ENCODE assay signal across 8 cellular contexts in the genomic region with DNA sequence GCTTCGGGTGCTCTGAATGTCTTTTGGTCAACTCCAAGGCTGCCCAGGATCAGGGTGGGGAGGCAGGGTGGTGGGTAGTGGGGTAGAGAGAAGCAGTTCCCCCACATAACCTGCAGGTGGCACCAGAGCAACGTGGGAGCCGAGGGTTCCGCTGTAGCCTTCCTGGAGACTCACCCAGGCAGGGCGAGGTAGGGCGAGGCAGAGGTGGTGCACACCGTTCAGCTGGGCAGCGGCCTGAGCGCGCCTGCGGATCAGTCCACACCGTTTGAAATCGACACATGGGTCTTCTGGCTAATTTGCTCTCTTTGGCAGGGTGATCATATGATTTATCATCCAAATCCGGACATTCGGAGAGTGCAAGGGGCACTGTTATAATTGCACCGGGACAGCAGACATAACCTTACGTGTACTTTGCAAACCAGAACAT.
DNase-seq lines count a peak whose midpoint lies in the region; ATAC-seq lines count a peak whose summit lies in the region.

No MANE protein-coding gene starts in this region.

- ATAC-seq in HG02884 (IDR thresholded peaks at IDR 0.05; ENCODE audit: unreplicated experiment): peak; percentile 75
- ATAC-seq in central memory CD8-positive, alpha-beta T cell (replicated peaks; ENCODE audit: extremely low read depth, poor library complexity, severe bottlenecking): peak; percentile 98

- H3K4me1 Mint-ChIP-seq in central memory CD8-positive, alpha-beta T cell: peaks cover 11% of the 10 kb centered on the region

- DNase-seq in NCI-H1436 (lab: John Stamatoyannopoulos, UW) (peak; percentile 57), NCI-H1436 treated with DMSO at 0.1 percent for 48 hours (lab: John Stamatoyannopoulos, UW) (no peak), NCI-H2196 treated with DMSO at 0.1 percent for 48 hours (lab: John Stamatoyannopoulos, UW; ENCODE audit: unreplicated experiment) (peak; percentile 34), left kidney (ENCODE audit: low read depth, low spot score) (peak; percentile 88)
- peak; percentile 77 for DNase-seq in activated CD4-positive, CD25-positive, alpha-beta regulatory T cell treated with anti-CD3 and anti-CD28 coated beads, Interleukin-2, amount 50 U/mL, for 72 hours
- peak; percentile 51 to 69 for DNase-seq in central memory CD8-positive, alpha-beta T cell (ENCODE audit: low spot score in 2 of 2)
- DNase-seq in stimulated activated CD4-positive, alpha-beta T cell treated with anti-CD3 and anti-CD28 coated beads, Interleukin-2, amount 100 ng/mL, for 24 hours: peak; percentile 75 to 80

- no peak overlapping the region for H3K4me3 Mint-ChIP-seq in central memory CD8-positive, alpha-beta T cell

- no peak overlapping the region for H3K27ac Mint-ChIP-seq in central memory CD8-positive, alpha-beta T cell (ENCODE audit: low read depth)

- no peaks in the 10 kb centered on the region for H3K27me3 Mint-ChIP-seq in central memory CD8-positive, alpha-beta T cell

- no peaks in the 10 kb centered on the region for H3K36me3 Mint-ChIP-seq in central memory CD8-positive, alpha-beta T cell (ENCODE audit: insufficient read depth)

- no peaks in the 10 kb centered on the region for H3K9me3 Mint-ChIP-seq in central memory CD8-positive, alpha-beta T cell
